In genomic region chr6:110325197-110325596, GRCh38 we compare ENCODE assay signal across 12 cellular contexts. TPM values are rescaled to one million over a fixed set of nuclear protein-coding genes. Genes with fewer than 3 reads are reported as not detected.
DNase-seq lines count a peak whose midpoint lies in the region; ATAC-seq and TF ChIP-seq lines count a peak whose summit lies in the region.
"Had no signal": no experiment of that assay in that cellular context is flagged by ENCODE, and none has a peak within 500 bp of the region (broad histone marks: within the 10 kb centered on the region; RNA-seq: fewer than 3 reads in every experiment).

No MANE protein-coding gene starts in this region.

- no peaks in the 10 kb centered on the region for H3K36me3 ChIP-seq in lower lobe of right lung

- H3K27me3 ChIP-seq in lower lobe of right lung (ENCODE audit: low read depth), result no peaks in the 10 kb centered on the region

- ATAC-seq in lower lobe of right lung (peak; percentile 47 to 52), GM18502 (IDR thresholded peaks at IDR 0.05; ENCODE audit: poor library complexity, unreplicated experiment) (no peak), GM18511 (IDR thresholded peaks at IDR 0.05; ENCODE audit: unreplicated experiment) (no peak)
- ATAC-seq: activated CD8-positive, alpha-beta memory T cell treated with anti-CD3 and anti-CD28 coated beads, Interleukin-2, amount 10 ng/mL, durations not matched to agents 7 days and 5 days had no signal

- no peaks in the 10 kb centered on the region for H3K9me3 ChIP-seq in lower lobe of right lung

- DNase-seq in AG04449 (ENCODE audit: low read depth, low spot score) (peak; percentile 2), M059J (ENCODE audit: low read depth) (peak; percentile 56), astrocyte of the spinal cord (ENCODE audit: low read depth, low spot score) (peak; percentile 16), lower lobe of right lung (no peak), lower leg skin (ENCODE audit: low spot score in 2 of 2) (no peak), COLO829 (ENCODE audit: low spot score) (no peak)
- DNase-seq: activated CD8-positive, alpha-beta memory T cell treated with anti-CD3 and anti-CD28 coated beads, Interleukin-2, amount 10 ng/mL, durations not matched to agents 7 days and 5 days; KBM-7; naive B cell; SIG-M5 had no signal

- H3K4me1 ChIP-seq in lower lobe of right lung, result peaks cover 42% of the 10 kb centered on the region

- TF ChIP-seq CTCF in AG04449 (IDR thresholded peaks at IDR 0.05; ENCODE audit: insufficient read depth, low read length, missing control alignments) (no peak), astrocyte of the spinal cord (IDR thresholded peaks at IDR 0.05; ENCODE audit: low read depth, low read length) (no peak), lower lobe of right lung (IDR thresholded peaks at IDR 0.05) (no peak), lower leg skin (IDR thresholded peaks at IDR 0.05) (no peak)

- H3K4me3 ChIP-seq in AG04449 (ENCODE audit: low read depth, low read length) (no peak overlapping the region), astrocyte of the spinal cord (ENCODE audit: low read depth, low read length) (no peak overlapping the region), lower lobe of right lung (no peak overlapping the region), lower leg skin (ENCODE audit: low read depth, poor library complexity, severe bottlenecking) (no peak overlapping the region)

- CTCF ChIA-PET in AG04449 (lab: Yijun Ruan, JAX), result no interaction called here

- in situ Hi-C loops in astrocyte of the spinal cord (cut with HindIII; ENCODE audit: low sequenced_read_pairs), result no loop called here

- intact Hi-C loops in lower lobe of right lung (cut with DNase I), result no loop called here
- intact Hi-C loops in lower leg skin (cut with DNase I; ENCODE audit: low total_unique reads), result no loop called here

- H3K27ac ChIP-seq in lower lobe of right lung, result no peak overlapping the region

- TF ChIP-seq POLR2A in lower leg skin (IDR thresholded peaks at IDR 0.05), result no peak

- POLR2A ChIA-PET in AG04449 (lab: Yijun Ruan, JAX), result no interaction called here

RNA-seq across cellular contexts. Expression of gene METTL24, which starts 33.0 kb away (rescaled TPM):
- total RNA-seq in M059J (2014; rRNA removed; shearing (Covaris generic)), result not detected in 2 replicates
- 2.8 TPM for total RNA-seq in lower lobe of right lung
- 1 to 10 TPM in 2 of 4 donors, under 1 TPM in 1, not detected in 1; 0.22 to 2.5 (median 1.8) TPM for total RNA-seq in lower leg skin
- total RNA-seq: activated CD8-positive, alpha-beta memory T cell treated with anti-CD3 and anti-CD28 coated beads, Interleukin-2, amount 10 ng/mL, durations not matched to agents 7 days and 5 days had no signal

Comparison
In these comparisons a context has a peak if more than half of its experiments do, and no peak if none do; other contexts are left out.
1. DNase-seq: peak in AG04449 (single experiment), M059J (single experiment) and astrocyte of the spinal cord (single experiment); none in lower lobe of right lung (single experiment), lower leg skin (0 of 2) and COLO829 (single experiment).
2. ATAC-seq: peak in lower lobe of right lung (2 of 2); none in GM18502 (single experiment) and GM18511 (single experiment).